ENCODE assay signal across 1 cellular context in genomic region chr10:98340946-98341345, GRCh38.
TF ChIP-seq lines count a peak whose summit lies in the region.

No MANE protein-coding gene starts in this region.

TF ChIP-seq in SK-N-SH, 30 proteins besides CTCF, POLR2A, EP300 and RAD21 (continued from another document):
- TF ChIP-seq MEF2A (IDR thresholded peaks at IDR 0.05; ENCODE audit: borderline replicate concordance, low read depth) (no peak), CHD2 (IDR thresholded peaks at IDR 0.05; ENCODE audit: low read length, partially characterized antibody) (no peak), NFIC (IDR thresholded peaks at IDR 0.05; ENCODE audit: borderline replicate concordance) (no peak), NRF1 (IDR thresholded peaks at IDR 0.05; ENCODE audit: low read depth, low read length) (no peak), FOXJ3 (CRISPR knock-in tag; IDR thresholded peaks at IDR 0.05) (no peak)
